14 cellular contexts compared by ENCODE assay signal in genomic region chr10:11993834-11994468, GRCh38.
DNase-seq lines count a peak whose midpoint lies in the region; ATAC-seq and TF ChIP-seq lines count a peak whose summit lies in the region.
"Had no signal": no experiment of that assay in that cellular context is flagged by ENCODE, and none has a peak within 500 bp of the region (broad histone marks: within the 10 kb centered on the region; RNA-seq: fewer than 3 reads in every experiment).

No MANE protein-coding gene starts in this region.

- peaks cover 92% of the 10 kb centered on the region for H3K36me3 Mint-ChIP-seq in dendritic cell treated with granulocyte-macrophage colony-stimulating factor and Interleukin-4, amounts not matched to agents 40 ng/mL and 50 ng/mL, for 4 days (ENCODE audit: low read depth)

- no peaks in the 10 kb centered on the region for H3K9me2 ChIP-seq in DOHH2 (replicated peaks; ENCODE audit: control insufficient read depth, low read length)
- no peaks in the 10 kb centered on the region for H3K9me2 ChIP-seq in MM.1S (replicated peaks; ENCODE audit: insufficient read depth, low read length)

- H3K27me3 Mint-ChIP-seq in dendritic cell treated with granulocyte-macrophage colony-stimulating factor and Interleukin-4, amounts not matched to agents 40 ng/mL and 50 ng/mL, for 4 days: no peaks in the 10 kb centered on the region

- H4K20me1 ChIP-seq in DOHH2 (ENCODE audit: control insufficient read depth, insufficient read depth, low read depth, low read length) (no peaks in the 10 kb centered on the region), MM.1S (ENCODE audit: insufficient read depth, low read length) (no peaks in the 10 kb centered on the region)

- no peaks in the 10 kb centered on the region for H3K27me3 ChIP-seq in DOHH2 (ENCODE audit: control insufficient read depth, low read length)
- no peaks in the 10 kb centered on the region for H3K27me3 ChIP-seq in MM.1S (replicated peaks; ENCODE audit: insufficient read depth, low read length)
- H3K27me3 ChIP-seq: right lobe of liver had no signal

- no peak overlapping the region for H2AFZ ChIP-seq in MM.1S (ENCODE audit: low read length)

- no peaks in the 10 kb centered on the region for H3K9me3 ChIP-seq in DOHH2 (ENCODE audit: control insufficient read depth, insufficient read depth, low read length)
- H3K9me3 ChIP-seq in MM.1S (replicated peaks; ENCODE audit: insufficient read depth, low read length): no peaks in the 10 kb centered on the region

- H3K27ac ChIP-seq in DOHH2 (ENCODE audit: low read depth, low read length) (peak overlapping the region; percentile 97), MM.1S (ENCODE audit: low read length) (no peak overlapping the region)
- H3K27ac ChIP-seq: epithelial cell of prostate, right lobe of liver had no signal

- H3K4me3 Mint-ChIP-seq in dendritic cell treated with granulocyte-macrophage colony-stimulating factor and Interleukin-4, amounts not matched to agents 40 ng/mL and 50 ng/mL, for 4 days: no peak overlapping the region
- H3K4me3 Mint-ChIP-seq: activated naive CD4-positive, alpha-beta T cell treated with anti-CD3 and anti-CD28 coated beads for 36 hours had no signal

- peak overlapping the region; percentile 44 for H3K27ac Mint-ChIP-seq in dendritic cell treated with granulocyte-macrophage colony-stimulating factor and Interleukin-4, amounts not matched to agents 40 ng/mL and 50 ng/mL, for 4 days
- H3K27ac Mint-ChIP-seq: activated naive CD4-positive, alpha-beta T cell treated with anti-CD3 and anti-CD28 coated beads for 36 hours had no signal

- H3K4me2 ChIP-seq in DOHH2 (ENCODE audit: low read length) (peak overlapping the region; percentile 84), MM.1S (ENCODE audit: low read depth, low read length) (peak overlapping the region; percentile 16)

- H3K4me1 ChIP-seq in DOHH2 (ENCODE audit: control insufficient read depth, low read length) (peaks cover 70% of the 10 kb centered on the region), MM.1S (ENCODE audit: low read length) (no peaks in the 10 kb centered on the region)

- peak; percentile 53 for ATAC-seq in GM19463 (IDR thresholded peaks at IDR 0.05; ENCODE audit: unreplicated experiment)
- ATAC-seq: HCT116, left cardiac atrium had no signal

- H3K9ac ChIP-seq in MM.1S (ENCODE audit: low read length): no peak overlapping the region

- in situ Hi-C loops in ACHN (cut with HindIII; ENCODE audit: low pct_ligation_motif_present, low pct_unique_long_range_greater_than_20kb, low sequenced_read_pairs): no loop called here

- peak overlapping the region; percentile 63 for H3K4me3 ChIP-seq in DOHH2 (ENCODE audit: low read length)
- no peak overlapping the region for H3K4me3 ChIP-seq in MM.1S (ENCODE audit: low read length)
- H3K4me3 ChIP-seq: right lobe of liver had no signal

- H3F3A ChIP-seq in DOHH2 (ENCODE audit: control insufficient read depth, insufficient read depth) (peaks cover 45% of the 10 kb centered on the region), MM.1S (ENCODE audit: insufficient read depth, low read length) (no peaks in the 10 kb centered on the region; the same call in 1 of the 2 replicates)

- TF ChIP-seq CTCF in DOHH2 (IDR thresholded peaks at IDR 0.05; ENCODE audit: low read depth, low read length, poor library complexity, severe bottlenecking) (no peak), MM.1S (IDR thresholded peaks at IDR 0.05; ENCODE audit: low read length) (no peak)

- no peaks in the 10 kb centered on the region for H3K9me3 Mint-ChIP-seq in dendritic cell treated with granulocyte-macrophage colony-stimulating factor and Interleukin-4, amounts not matched to agents 40 ng/mL and 50 ng/mL, for 4 days
- H3K9me3 Mint-ChIP-seq: activated naive CD4-positive, alpha-beta T cell treated with anti-CD3 and anti-CD28 coated beads for 36 hours had no signal

- peaks cover 34% of the 10 kb centered on the region for H3K79me2 ChIP-seq in DOHH2 (ENCODE audit: control insufficient read depth, low read length)
- H3K79me2 ChIP-seq in MM.1S (ENCODE audit: low read length): peaks cover 4% of the 10 kb centered on the region; the same call in 1 of the 2 replicates

- no peak for DNase-seq in MM.1S
- DNase-seq in NCI-H1092 treated with DMSO at 0.1 percent for 48 hours (lab: John Stamatoyannopoulos, UW): no peak
- no peak for DNase-seq in putamen (ENCODE audit: low spot score)
- DNase-seq in iPS-NIHi11 (ENCODE audit: low spot score): no peak
- DNase-seq in ACHN: no peak
- DNase-seq: activated naive CD4-positive, alpha-beta T cell treated with anti-CD3 and anti-CD28 coated beads for 36 hours; DND-41; left cardiac atrium; right lobe of liver had no signal

- H3K36me3 ChIP-seq in DOHH2 (ENCODE audit: control insufficient read depth, low read length) (peaks cover 81% of the 10 kb centered on the region), MM.1S (replicated peaks; ENCODE audit: insufficient read depth, low read length) (no peaks in the 10 kb centered on the region; the same call in 1 of the 2 replicates)

- intact Hi-C loops in dendritic cell treated with granulocyte-macrophage colony-stimulating factor and Interleukin-4, amounts not matched to agents 40 ng/mL and 50 ng/mL, for 4 days (cut with micrococcal nuclease): no loop called here

- H3K4me1 Mint-ChIP-seq in dendritic cell treated with granulocyte-macrophage colony-stimulating factor and Interleukin-4, amounts not matched to agents 40 ng/mL and 50 ng/mL, for 4 days (ENCODE audit: low read depth): peaks cover 6% of the 10 kb centered on the region
